In genomic region chr1:43831866-43832654, GRCh38 we compare ENCODE assay signal across 1 cellular context.
A peak's percentile ranks its signal among the peaks of the same experiment; 100 is the strongest.
TF ChIP-seq lines count a peak whose summit lies in the region.

No MANE protein-coding gene starts in this region.

TF ChIP-seq in GM12878, 131 proteins besides CTCF, POLR2A, EP300 and RAD21 (continued from another document):
- TF ChIP-seq ZNF687 (IDR thresholded peaks at IDR 0.05) (peak; percentile 51; the same call in 1 of the 2 replicates), PAX5 (IDR thresholded peaks at IDR 0.05; ENCODE audit: borderline replicate concordance, low read depth, low read length) (0 out of 2 replicates have a peak, but pooled peaks have one; percentile 11), TBL1XR1 (IDR thresholded peaks at IDR 0.05; ENCODE audit: low read depth, low read length) (no peak), PKNOX1 (IDR thresholded peaks at IDR 0.05) (0 out of 2 replicates have a peak, but pooled peaks have one; percentile 26), MAX (IDR thresholded peaks at IDR 0.05; ENCODE audit: low read depth, low read length) (no peak), POLR2AphosphoS2 (IDR thresholded peaks at IDR 0.05; ENCODE audit: low read depth, low read length) (no peak), EGR1 (IDR thresholded peaks at IDR 0.05; ENCODE audit: borderline replicate concordance in 1 of 2, low read depth in 2 of 2, low read length in 2 of 2) (no peak), E2F8 (IDR thresholded peaks at IDR 0.05; ENCODE audit: low read depth, partially characterized antibody) (no peak), EZH2 (IDR thresholded peaks at IDR 0.05; ENCODE audit: borderline replicate concordance, control insufficient read depth, low read depth, low read length) (no peak), NBN (IDR thresholded peaks at IDR 0.05) (peak; percentile 36; the same call in 1 of the 2 replicates), SP1 (IDR thresholded peaks at IDR 0.05; ENCODE audit: low read depth, low read length) (no peak), BCL11A (IDR thresholded peaks at IDR 0.05; ENCODE audit: low read depth, low read length) (no peak), MYC (IDR thresholded peaks at IDR 0.05; ENCODE audit: insufficient read depth, insufficient read length, insufficient replicate concordance, low read length, severe bottlenecking) (no peak), EED (IDR thresholded peaks at IDR 0.05; ENCODE audit: low read depth) (0 out of 2 replicates have a peak, but pooled peaks have one; percentile 32), RBBP5 (conservative IDR thresholded peaks at IDR 0.05) (no peak), MTA2 (IDR thresholded peaks at IDR 0.05; ENCODE audit: low read depth) (no peak), RCOR1 (conservative IDR thresholded peaks at IDR 0.05; ENCODE audit: low read depth, low read length) (no peak), ASH2L (IDR thresholded peaks at IDR 0.05; ENCODE audit: borderline replicate concordance, low read depth) (no peak), SREBF1 (IDR thresholded peaks at IDR 0.05; ENCODE audit: low read length) (no peak)
- TF ChIP-seq, protein P1, sequence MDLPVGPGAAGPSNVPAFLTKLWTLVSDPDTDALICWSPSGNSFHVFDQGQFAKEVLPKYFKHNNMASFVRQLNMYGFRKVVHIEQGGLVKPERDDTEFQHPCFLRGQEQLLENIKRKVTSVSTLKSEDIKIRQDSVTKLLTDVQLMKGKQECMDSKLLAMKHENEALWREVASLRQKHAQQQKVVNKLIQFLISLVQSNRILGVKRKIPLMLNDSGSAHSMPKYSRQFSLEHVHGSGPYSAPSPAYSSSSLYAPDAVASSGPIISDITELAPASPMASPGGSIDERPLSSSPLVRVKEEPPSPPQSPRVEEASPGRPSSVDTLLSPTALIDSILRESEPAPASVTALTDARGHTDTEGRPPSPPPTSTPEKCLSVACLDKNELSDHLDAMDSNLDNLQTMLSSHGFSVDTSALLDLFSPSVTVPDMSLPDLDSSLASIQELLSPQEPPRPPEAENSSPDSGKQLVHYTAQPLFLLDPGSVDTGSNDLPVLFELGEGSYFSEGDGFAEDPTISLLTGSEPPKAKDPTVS (IDR thresholded peaks at IDR 0.05; ENCODE audit: low read depth, low read length), result no peak
